Comparison of ENCODE assay signal across 1 cellular context in genomic region chr16:74431516-74431915, GRCh38.
TF ChIP-seq lines count a peak whose summit lies in the region.

No MANE protein-coding gene starts in this region.

TF ChIP-seq in IMR-90, 13 proteins besides CTCF, POLR2A, EP300 and RAD21:
- TF ChIP-seq BHLHE40 (IDR thresholded peaks at IDR 0.05; ENCODE audit: low read depth, low read length): no peak
- TF ChIP-seq ELK1 (IDR thresholded peaks at IDR 0.05; ENCODE audit: borderline replicate concordance, low read depth, low read length): no peak
- no peak for TF ChIP-seq CHD1 (IDR thresholded peaks at IDR 0.05; ENCODE audit: low read depth, low read length)
- no peak for TF ChIP-seq NFE2L2 (IDR thresholded peaks at IDR 0.05; ENCODE audit: low read depth, low read length)
